Comparison of ENCODE assay signal across 21 cellular contexts in the genomic region with DNA sequence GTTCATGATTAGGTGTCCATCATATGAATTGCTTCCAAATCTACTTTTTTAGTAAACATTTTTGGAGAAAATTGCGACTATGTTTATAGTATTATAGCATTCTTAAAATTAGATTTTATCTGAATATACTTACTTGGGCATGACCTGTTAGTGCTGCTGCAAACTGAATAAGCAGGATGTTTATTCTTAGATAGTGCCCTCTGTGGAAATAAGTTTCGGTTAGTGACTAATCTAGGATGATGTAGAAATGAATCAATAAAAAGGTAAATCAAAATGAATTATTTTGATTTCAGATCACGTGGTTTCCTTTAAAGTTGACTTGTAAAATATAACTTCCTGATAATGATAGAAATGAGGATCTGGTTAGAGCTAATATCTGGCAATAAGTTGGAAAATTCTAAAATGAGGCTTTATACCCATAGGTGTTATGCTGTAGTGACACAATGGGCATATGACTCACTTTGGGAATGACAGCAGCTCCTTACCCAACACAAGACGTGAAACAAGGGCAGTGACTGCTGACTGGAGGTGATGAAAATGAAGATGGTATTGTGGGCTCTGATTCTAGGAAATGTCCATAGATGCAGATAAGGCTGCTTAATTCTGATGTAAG.
DNase-seq lines count a peak whose midpoint lies in the region; ATAC-seq, FAIRE-seq and TF ChIP-seq lines count a peak whose summit lies in the region.
"Had no signal": no experiment of that assay in that cellular context is flagged by ENCODE, and none has a peak within 500 bp of the region (broad histone marks: within the 10 kb centered on the region; RNA-seq: fewer than 3 reads in every experiment).

No MANE protein-coding gene starts in this region.

- ATAC-seq in A549 (no peak), SK-N-SH treated with all-trans-retinoic acid at 6 μM for 48 hours (0 out of 3 replicates have a peak, but pooled peaks have one; percentile 24), HG03095 (IDR thresholded peaks at IDR 0.05; ENCODE audit: unreplicated experiment) (no peak)
- ATAC-seq: activated naive CD4-positive, alpha-beta T cell treated with anti-CD3 and anti-CD28 coated beads, Interleukin-2, amount 50 U/mL, for 72 hours had no signal

- H3K27ac Mint-ChIP-seq in activated CD4-positive, alpha-beta memory T cell treated with anti-CD3 and anti-CD28 coated beads, Interleukin-2, amount 10 ng/mL, durations not matched to agents 7 days and 5 days, result no peak overlapping the region
- H3K27ac Mint-ChIP-seq: activated naive CD4-positive, alpha-beta T cell treated with anti-CD3 and anti-CD28 coated beads, Interleukin-2, amount 50 U/mL, for 72 hours; activated T-cell treated with anti-CD3 and anti-CD28 coated beads, Interleukin-2, amount 50 U/mL, for 24 hours; CD4-positive, alpha-beta T cell; H9 had no signal

- TF ChIP-seq RAD21 in A549 (conservative IDR thresholded peaks at IDR 0.05 in 1 of 2, IDR thresholded peaks at IDR 0.05 in 1 of 2), result no peak

- H3K4me3 Mint-ChIP-seq in activated CD4-positive, alpha-beta memory T cell treated with anti-CD3 and anti-CD28 coated beads, Interleukin-2, amount 10 ng/mL, durations not matched to agents 7 days and 5 days, result no peak overlapping the region
- H3K4me3 Mint-ChIP-seq: activated T-cell treated with anti-CD3 and anti-CD28 coated beads, Interleukin-2, amount 50 U/mL, for 24 hours; CD4-positive, alpha-beta T cell; H9 had no signal

- peaks cover 4% of the 10 kb centered on the region for H3K9me3 Mint-ChIP-seq in activated CD4-positive, alpha-beta memory T cell treated with anti-CD3 and anti-CD28 coated beads, Interleukin-2, amount 10 ng/mL, durations not matched to agents 7 days and 5 days
- H3K9me3 Mint-ChIP-seq: activated T-cell treated with anti-CD3 and anti-CD28 coated beads, Interleukin-2, amount 50 U/mL, for 24 hours; H9 had no signal

- H3K27me3 Mint-ChIP-seq in activated CD4-positive, alpha-beta memory T cell treated with anti-CD3 and anti-CD28 coated beads, Interleukin-2, amount 10 ng/mL, durations not matched to agents 7 days and 5 days, result no peaks in the 10 kb centered on the region
- H3K27me3 Mint-ChIP-seq: activated T-cell treated with anti-CD3 and anti-CD28 coated beads, Interleukin-2, amount 50 U/mL, for 24 hours; CD4-positive, alpha-beta T cell had no signal

- TF ChIP-seq POLR2A in A549 (IDR thresholded peaks at IDR 0.05; ENCODE audit: low read length), result no peak

- no peak for TF ChIP-seq EP300 in A549 (IDR thresholded peaks at IDR 0.05)

- no peak overlapping the region for H3K4me2 ChIP-seq in A549

- CTCF ChIA-PET in A549 (lab: Yijun Ruan, JAX), result interaction anchor here (0.6 to 1.1 kb wide), 2 partner anchors 9 to 308 kb away, joined by 3 to 6 read pairs; no protein-coding TSS in a partner anchor
- CTCF ChIA-PET in activated CD4-positive, alpha-beta memory T cell treated with anti-CD3 and anti-CD28 coated beads, Interleukin-2, amount 10 ng/mL, durations not matched to agents 7 days and 5 days (lab: Charles Lee), result no interaction called here

- no peaks in the 10 kb centered on the region for H3K36me3 Mint-ChIP-seq in activated CD4-positive, alpha-beta memory T cell treated with anti-CD3 and anti-CD28 coated beads, Interleukin-2, amount 10 ng/mL, durations not matched to agents 7 days and 5 days (ENCODE audit: low read depth)
- H3K36me3 Mint-ChIP-seq: activated naive CD4-positive, alpha-beta T cell treated with anti-CD3 and anti-CD28 coated beads, Interleukin-2, amount 50 U/mL, for 72 hours had no signal

- no peaks in the 10 kb centered on the region for H3K9me3 ChIP-seq in A549
- H3K9me3 ChIP-seq: neutrophil, right atrium auricular region, upper lobe of left lung had no signal

- H3K4me3 ChIP-seq in A549 (no peak overlapping the region), fibroblast of pulmonary artery (replicated peaks; ENCODE audit: low read depth, low read length) (no peak overlapping the region)
- H3K4me3 ChIP-seq: right atrium auricular region, upper lobe of left lung had no signal

- no peak for FAIRE-seq in A549 (lab: Jason Lieb, UNC)

- WGBS in A549 (ENCODE audit: missing lambda C conversion rate), result 21% methylated on average over 4 of the region's 4 CpGs

- TF ChIP-seq CTCF in A549 (IDR thresholded peaks at IDR 0.05), result no peak
- no peak for TF ChIP-seq CTCF in fibroblast of pulmonary artery (IDR thresholded peaks at IDR 0.05; ENCODE audit: low read length, missing control alignments)

- no peaks in the 10 kb centered on the region; the same call in 2 of the 3 replicates for H3K4me1 ChIP-seq in A549
- H3K4me1 ChIP-seq: right atrium auricular region, upper lobe of left lung had no signal

- DNase-seq in A549 (ENCODE audit: low read depth in 1 of 2, low spot score in 1 of 2) (peak; percentile 4 to 7), HPDE6-E6E7 (ENCODE audit: extremely low spot score) (peak; percentile 60), fibroblast of pulmonary artery (ENCODE audit: low read depth) (peak; percentile 51), germinal center (ENCODE audit: low spot score) (no peak), DMS114 treated with DMSO at 0.1 percent for 48 hours (lab: John Stamatoyannopoulos, UW; ENCODE audit: unreplicated experiment) (no peak)
- no peak for DNase-seq in activated CD4-positive, alpha-beta memory T cell treated with anti-CD3 and anti-CD28 coated beads, Interleukin-2, amount 10 ng/mL, durations not matched to agents 7 days and 5 days
- DNase-seq: activated CD4-positive, alpha-beta T cell treated with anti-CD3 and anti-CD28 coated beads, Interleukin-2, amount 50 U/mL, for 48 hours; activated T-cell treated with anti-CD3 and anti-CD28 coated beads, Interleukin-2, amount 50 U/mL, for 24 hours; CD4-positive, alpha-beta T cell; DMS79 treated with DMSO at 0.1 percent for 48 hours; H9; NCI-H1694; NCI-H524 treated with DMSO at 0.1 percent for 48 hours; stimulated activated CD4-positive, alpha-beta T cell treated with anti-CD3 and anti-CD28 coated beads, Interleukin-15, amount 100 ng/mL, for 24 hours; stimulated activated naive CD4-positive, alpha-beta T cell treated with Interleukin-2 at 50 U/mL for 16 hours; upper lobe of left lung had no signal

- no peak overlapping the region for H3K27ac ChIP-seq in A549
- H3K27ac ChIP-seq: neutrophil, right atrium auricular region, upper lobe of left lung had no signal

- no peaks in the 10 kb centered on the region for H3K4me1 Mint-ChIP-seq in activated CD4-positive, alpha-beta memory T cell treated with anti-CD3 and anti-CD28 coated beads, Interleukin-2, amount 10 ng/mL, durations not matched to agents 7 days and 5 days

- POLR2A ChIA-PET in A549 (lab: Yijun Ruan, JAX), result no interaction called here
- POLR2A ChIA-PET in activated CD4-positive, alpha-beta memory T cell treated with anti-CD3 and anti-CD28 coated beads, Interleukin-2, amount 10 ng/mL, durations not matched to agents 7 days and 5 days (lab: Charles Lee), result no interaction called here

TF ChIP-seq in A549, 52 proteins besides CTCF, POLR2A, EP300 and RAD21 (continues in another document):
- TF ChIP-seq JUNB (IDR thresholded peaks at IDR 0.05), result peak; percentile 30; the same call in 1 of the 2 replicates
- no peak for TF ChIP-seq CHD2 (IDR thresholded peaks at IDR 0.05; ENCODE audit: low read length, partially characterized antibody)
- no peak for TF ChIP-seq RARB (CRISPR knock-in tag; IDR thresholded peaks at IDR 0.05)
- TF ChIP-seq FOSL2 (IDR thresholded peaks at IDR 0.05), result no peak
- peak; percentile 13; the same call in 1 of the 2 replicates for TF ChIP-seq FOSL2 (CRISPR knock-in tag; IDR thresholded peaks at IDR 0.05)
- TF ChIP-seq, protein P1, sequence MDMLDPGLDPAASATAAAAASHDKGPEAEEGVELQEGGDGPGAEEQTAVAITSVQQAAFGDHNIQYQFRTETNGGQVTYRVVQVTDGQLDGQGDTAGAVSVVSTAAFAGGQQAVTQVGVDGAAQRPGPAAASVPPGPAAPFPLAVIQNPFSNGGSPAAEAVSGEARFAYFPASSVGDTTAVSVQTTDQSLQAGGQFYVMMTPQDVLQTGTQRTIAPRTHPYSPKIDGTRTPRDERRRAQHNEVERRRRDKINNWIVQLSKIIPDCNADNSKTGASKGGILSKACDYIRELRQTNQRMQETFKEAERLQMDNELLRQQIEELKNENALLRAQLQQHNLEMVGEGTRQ (IDR thresholded peaks at IDR 0.05), result 0 out of 2 replicates have a peak, but pooled peaks have one; percentile 27
- TF ChIP-seq ATOH8 (CRISPR knock-in tag; IDR thresholded peaks at IDR 0.05; ENCODE audit: low read depth), result no peak
- no peak for TF ChIP-seq TP53 (CRISPR knock-in tag; IDR thresholded peaks at IDR 0.05)

TF ChIP-seq in SK-N-SH treated with all-trans-retinoic acid at 6 μM for 48 hours, 23 proteins besides CTCF, POLR2A, EP300 and RAD21:
- no peak for TF ChIP-seq ZFP3 (CRISPR knock-in tag; IDR thresholded peaks at IDR 0.05)
- no peak for TF ChIP-seq ESRRG (CRISPR knock-in tag; IDR thresholded peaks at IDR 0.05)
- no peak for TF ChIP-seq TOX (CRISPR knock-in tag; IDR thresholded peaks at IDR 0.05; ENCODE audit: borderline replicate concordance)

Comparison
In these comparisons a context has a peak if more than half of its experiments do, and no peak if none do; other contexts are left out.
1. DNase-seq: peak in A549 (2 of 2), HPDE6-E6E7 (single experiment) and fibroblast of pulmonary artery (single experiment); none in germinal center (single experiment), activated CD4-positive, alpha-beta memory T cell treated with anti-CD3 and anti-CD28 coated beads, Interleukin-2, amount 10 ng/mL, durations not matched to agents 7 days and 5 days (single experiment) and DMS114 treated with DMSO at 0.1 percent for 48 hours (single experiment).